In the genomic region with DNA sequence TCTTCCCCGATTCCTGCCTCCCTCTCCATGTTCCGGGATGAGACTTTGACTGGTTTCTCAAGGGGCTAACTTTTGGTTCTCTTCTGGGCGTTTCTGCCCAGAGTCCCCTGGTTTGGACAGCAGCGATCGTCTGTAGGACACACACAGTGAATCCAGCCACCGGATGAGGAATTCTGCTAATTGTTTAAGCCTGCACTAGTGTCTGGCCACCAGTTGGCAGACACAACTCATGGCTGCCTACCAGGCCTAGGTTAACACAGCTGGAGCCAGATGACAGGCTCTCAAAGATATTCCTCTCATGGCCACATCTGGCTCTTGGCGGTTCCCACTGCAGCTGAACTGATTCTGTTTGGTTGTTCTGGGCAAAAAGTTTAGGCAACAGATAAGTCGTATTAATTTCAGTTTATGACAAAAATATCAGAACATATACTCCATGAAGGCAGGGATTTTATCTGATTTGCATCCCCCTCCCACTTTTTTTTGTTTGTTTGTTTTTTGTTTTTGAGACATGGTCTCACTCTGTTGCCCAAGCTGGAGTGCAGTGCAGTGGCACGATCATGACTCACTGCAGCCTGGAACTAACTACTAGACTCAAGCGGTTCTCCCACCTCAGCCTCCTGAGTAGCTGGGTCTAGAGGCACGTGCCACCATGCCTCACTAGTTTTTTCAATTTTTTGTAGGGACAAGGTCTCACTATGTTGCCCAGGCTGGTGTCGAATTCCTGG, we compare ENCODE assay signal across 10 cellular contexts.
DNase-seq lines count a peak whose midpoint lies in the region; ATAC-seq and TF ChIP-seq lines count a peak whose summit lies in the region.
"Had no signal": no experiment of that assay in that cellular context is flagged by ENCODE, and none has a peak within 500 bp of the region (broad histone marks: within the 10 kb centered on the region; RNA-seq: fewer than 3 reads in every experiment).

No MANE protein-coding gene starts in this region.

- peak; percentile 6 for DNase-seq in NCI-H82 (lab: John Stamatoyannopoulos, UW)
- no peak for DNase-seq in NCI-H82 treated with DMSO at 0.1 percent for 48 hours (lab: John Stamatoyannopoulos, UW; ENCODE audit: unreplicated experiment)
- peak; percentile 55 for DNase-seq in adipocyte (ENCODE audit: low read depth)
- no peak for DNase-seq in left lobe of liver (ENCODE audit: low spot score)
- DNase-seq in superior temporal gyrus (ENCODE audit: extremely low spot score) = peak; percentile 33
- no peak for DNase-seq in prostate gland (ENCODE audit: low spot score)
- DNase-seq: effector CD8-positive, alpha-beta T cell had no signal

- H3K4me3 ChIP-seq in adipocyte (ENCODE audit: low read length) = peak overlapping the region; percentile 60
- H3K4me3 ChIP-seq in prostate gland = no peak overlapping the region
- H3K4me3 ChIP-seq: right lobe of liver had no signal

- ATAC-seq in left lobe of liver = peak; percentile 9
- ATAC-seq in HG03432 (IDR thresholded peaks at IDR 0.05; ENCODE audit: unreplicated experiment) = no peak
- ATAC-seq in GM18873 (IDR thresholded peaks at IDR 0.05; ENCODE audit: low FRiP score, unreplicated experiment) = no peak

- H3K4me1 ChIP-seq in adipocyte (ENCODE audit: control insufficient read depth, insufficient read depth, low read length) (peaks cover 11% of the 10 kb centered on the region), prostate gland (replicated peaks) (no peaks in the 10 kb centered on the region)

- WGBS in prostate gland = 78% methylated on average over 12 of the region's 12 CpGs

- H3K36me3 ChIP-seq in adipocyte (ENCODE audit: control insufficient read depth, insufficient read depth, low read length, severe bottlenecking) (no peaks in the 10 kb centered on the region), prostate gland (no peaks in the 10 kb centered on the region)
- H3K36me3 ChIP-seq: right lobe of liver had no signal

- intact Hi-C loops in prostate gland (cut with DNase I) = no loop called here

- TF ChIP-seq POLR2A in prostate gland (IDR thresholded peaks at IDR 0.05) = no peak

- H3K9ac ChIP-seq in adipocyte (ENCODE audit: low read length) = peak overlapping the region; percentile 52

- no peak for TF ChIP-seq CTCF in prostate gland (IDR thresholded peaks at IDR 0.05)

- no peaks in the 10 kb centered on the region for H3K27me3 ChIP-seq in adipocyte (replicated peaks; ENCODE audit: control insufficient read depth, insufficient read depth, low read length)
- H3K27me3 ChIP-seq in prostate gland (replicated peaks; ENCODE audit: insufficient read depth) = no peaks in the 10 kb centered on the region
- H3K27me3 ChIP-seq: right lobe of liver had no signal

- no peaks in the 10 kb centered on the region for H3K9me3 ChIP-seq in adipocyte (ENCODE audit: control insufficient read depth, low read length)
- H3K9me3 ChIP-seq in prostate gland = no peaks in the 10 kb centered on the region
- H3K9me3 ChIP-seq: right lobe of liver had no signal

- H3K27ac ChIP-seq in prostate gland = no peak overlapping the region

Comparison
In these comparisons a context has a peak if more than half of its experiments do, and no peak if none do; other contexts are left out.
1. DNase-seq: peak in NCI-H82 (single experiment), adipocyte (single experiment) and superior temporal gyrus (single experiment); none in NCI-H82 treated with DMSO at 0.1 percent for 48 hours (single experiment), left lobe of liver (single experiment) and prostate gland (single experiment).